12 cellular contexts compared by ENCODE assay signal in the genomic region with DNA sequence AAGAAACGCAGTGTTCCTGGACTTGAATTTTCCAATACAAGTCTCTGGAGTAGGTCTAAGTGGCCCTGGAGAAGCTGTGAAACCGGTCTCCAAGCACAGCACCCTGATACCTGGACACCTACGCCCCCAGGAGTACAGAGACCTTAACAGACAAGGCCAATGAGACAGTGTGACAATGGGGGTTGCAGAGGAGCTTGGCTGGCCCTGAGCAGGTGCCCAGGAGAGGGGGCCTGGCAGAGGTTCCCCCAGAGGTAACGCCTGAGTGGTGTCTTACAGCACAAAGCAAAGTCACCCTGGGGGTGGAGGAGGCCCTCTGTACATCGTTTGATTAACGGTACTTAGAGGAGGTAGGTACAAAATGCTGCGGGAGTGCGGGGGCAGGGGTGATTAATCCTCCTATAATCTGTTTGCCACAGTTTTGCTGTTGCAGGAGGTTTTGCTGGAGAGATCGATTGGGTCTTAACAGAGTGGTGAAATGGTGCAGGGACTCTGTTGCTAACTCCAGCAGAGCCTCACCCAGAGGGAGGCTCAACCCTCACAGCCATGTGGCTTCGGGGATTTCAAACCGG. TPM values are rescaled to one million over a fixed set of nuclear protein-coding genes. Genes with fewer than 3 reads are reported as not detected.
"Had no signal": no experiment of that assay in that cellular context is flagged by ENCODE, and none has a peak within 500 bp of the region (broad histone marks: within the 10 kb centered on the region; RNA-seq: fewer than 3 reads in every experiment).

No MANE protein-coding gene starts in this region.

- H3K36me3 Mint-ChIP-seq: activated naive CD8-positive, alpha-beta T cell treated with anti-CD3 and anti-CD28 coated beads, Interleukin-2, amount 10 ng/mL, durations not matched to agents 7 days and 5 days had no signal

- H3K9me3 Mint-ChIP-seq: activated naive CD8-positive, alpha-beta T cell treated with anti-CD3 and anti-CD28 coated beads, Interleukin-2, amount 10 ng/mL, durations not matched to agents 7 days and 5 days; activated T-cell treated with anti-CD3 and anti-CD28 coated beads, Interleukin-2, amount 50 U/mL, for 72 hours had no signal

- DNase-seq: activated CD4-positive, alpha-beta T cell treated with anti-CD3 and anti-CD28 coated beads, Interleukin-2, amount 50 U/mL, for 48 hours; activated CD4-positive, CD25-positive, alpha-beta regulatory T cell treated with anti-CD3 and anti-CD28 coated beads, Interleukin-2, amount 50 U/mL, for 72 hours; activated gamma-delta T cell treated with Interleukin-2 at 50 U/mL for 16 hours; activated naive CD8-positive, alpha-beta T cell treated with anti-CD3 and anti-CD28 coated beads, Interleukin-2, amount 10 ng/mL, durations not matched to agents 7 days and 5 days; activated T-cell treated with anti-CD3 and anti-CD28 coated beads, Interleukin-2, amount 50 U/mL, for 72 hours; effector memory CD4-positive, alpha-beta T cell; kidney; stimulated activated CD4-positive, alpha-beta T cell treated with anti-CD3 and anti-CD28 coated beads, Interleukin-12 subunit alpha, Interleukin-12 subunit beta, amount 100 ng/mL, for 4 hours; stimulated activated naive CD4-positive, alpha-beta T cell; T-helper 2 cell had no signal

- H3K27ac Mint-ChIP-seq: activated naive CD8-positive, alpha-beta T cell treated with anti-CD3 and anti-CD28 coated beads, Interleukin-2, amount 10 ng/mL, durations not matched to agents 7 days and 5 days; activated T-cell treated with anti-CD3 and anti-CD28 coated beads, Interleukin-2, amount 50 U/mL, for 72 hours; progenitor cell of endocrine pancreas had no signal

- H3K4me1 Mint-ChIP-seq: activated naive CD8-positive, alpha-beta T cell treated with anti-CD3 and anti-CD28 coated beads, Interleukin-2, amount 10 ng/mL, durations not matched to agents 7 days and 5 days had no signal

- ATAC-seq: activated T-cell treated with anti-CD3 and anti-CD28 coated beads, Interleukin-2, amount 50 U/mL, for 72 hours; gastroesophageal sphincter had no signal

- H3K4me3 Mint-ChIP-seq: activated naive CD8-positive, alpha-beta T cell treated with anti-CD3 and anti-CD28 coated beads, Interleukin-2, amount 10 ng/mL, durations not matched to agents 7 days and 5 days; activated T-cell treated with anti-CD3 and anti-CD28 coated beads, Interleukin-2, amount 50 U/mL, for 72 hours had no signal

RNA-seq across cellular contexts. Expression of gene APCDD1L, which starts 37.3 kb away (rescaled TPM):
- total RNA-seq: activated naive CD8-positive, alpha-beta T cell treated with anti-CD3 and anti-CD28 coated beads, Interleukin-2, amount 10 ng/mL, durations not matched to agents 7 days and 5 days; activated T-cell treated with anti-CD3 and anti-CD28 coated beads, Interleukin-2, amount 50 U/mL, for 72 hours; progenitor cell of endocrine pancreas had no signal
